In the genomic region with DNA sequence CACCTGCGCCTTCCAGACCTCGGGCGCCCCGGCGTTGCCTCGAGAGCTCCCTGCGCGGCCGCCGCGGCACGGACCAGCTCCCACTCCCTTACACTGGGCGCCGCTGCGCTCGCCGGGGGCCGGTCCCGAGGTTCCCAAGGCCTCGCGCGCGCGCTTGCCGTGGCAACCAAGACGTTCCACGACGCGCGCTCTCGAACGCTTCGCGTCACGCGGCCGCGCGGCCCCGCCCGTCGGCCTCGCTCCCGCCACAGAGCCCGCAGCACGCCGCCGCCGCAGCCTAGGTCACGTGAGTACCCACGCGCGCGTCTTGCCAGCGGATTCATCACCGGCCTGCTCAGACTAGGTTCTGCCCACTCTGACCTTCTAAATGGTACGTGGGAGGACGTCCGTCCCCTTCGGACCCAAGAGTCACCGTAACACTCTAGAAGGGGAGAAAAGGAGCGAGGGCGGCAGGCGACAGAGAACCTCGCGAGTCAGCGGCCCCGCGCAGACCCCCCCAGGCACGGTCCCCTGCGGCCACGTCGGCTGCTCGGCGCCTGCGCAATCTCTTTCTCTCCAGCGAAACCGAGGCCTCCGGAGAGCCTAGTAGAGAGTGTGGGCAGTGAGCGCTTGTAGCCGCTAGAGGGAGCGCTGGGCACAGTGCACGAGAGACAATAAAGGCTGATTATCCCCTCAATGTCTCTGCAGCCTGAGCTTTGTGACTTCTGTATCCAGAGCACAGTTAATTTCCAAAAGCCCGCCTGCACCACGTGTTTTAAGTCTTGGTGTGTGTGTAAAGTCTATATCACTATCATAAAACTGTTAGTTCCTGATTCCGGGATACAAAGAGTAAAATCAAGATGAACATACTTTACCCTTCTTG, we compare ENCODE assay signal across 8 cellular contexts. TPM values are rescaled to one million over a fixed set of nuclear protein-coding genes. Genes with fewer than 3 reads are reported as not detected.
DNase-seq lines count a peak whose midpoint lies in the region; ATAC-seq and TF ChIP-seq lines count a peak whose summit lies in the region.

Gene SPART, minus strand, starts transcription at position 173 of the 862 bp plus-strand sequence. CDS start 10,564 bp downstream, outside the sequence.

- no peaks in the 10 kb centered on the region for H4K20me1 ChIP-seq in SU-DHL-6 (ENCODE audit: low read depth, low read length)

- H3K4me2 ChIP-seq in SU-DHL-6 (ENCODE audit: low read depth, low read length, poor library complexity, severe bottlenecking) = no peak within 1 kb of the TSS

- H3K27me3 Mint-ChIP-seq in activated naive CD8-positive, alpha-beta T cell treated with anti-CD3 and anti-CD28 coated beads, Interleukin-2, amount 10 ng/mL, durations not matched to agents 7 days and 5 days = peaks cover 3% of the 10 kb centered on the region
- H3K27me3 Mint-ChIP-seq in glutamatergic neuron (ENCODE audit: unreplicated experiment) = peaks cover 3% of the 10 kb centered on the region

- H3K9me3 Mint-ChIP-seq in activated naive CD8-positive, alpha-beta T cell treated with anti-CD3 and anti-CD28 coated beads, Interleukin-2, amount 10 ng/mL, durations not matched to agents 7 days and 5 days = no peaks in the 10 kb centered on the region
- H3K9me3 Mint-ChIP-seq in glutamatergic neuron (ENCODE audit: unreplicated experiment) = peaks cover 7% of the 10 kb centered on the region

- peaks cover 20% of the 10 kb centered on the region for H3K4me1 Mint-ChIP-seq in activated naive CD8-positive, alpha-beta T cell treated with anti-CD3 and anti-CD28 coated beads, Interleukin-2, amount 10 ng/mL, durations not matched to agents 7 days and 5 days
- peaks cover 5% of the 10 kb centered on the region for H3K4me1 Mint-ChIP-seq in glutamatergic neuron (ENCODE audit: low read depth, unreplicated experiment)

- peak; percentile 69 for TF ChIP-seq CTCF in SU-DHL-6 (IDR thresholded peaks at IDR 0.05; ENCODE audit: insufficient read depth, low read length, poor library complexity, severe bottlenecking)
- peak; percentile 87 for TF ChIP-seq CTCF in glutamatergic neuron (IDR thresholded peaks at IDR 0.05; ENCODE audit: partially characterized antibody, unreplicated experiment)
- peak in 1 of 3 donors; percentile 89 for TF ChIP-seq CTCF in omental fat pad (IDR thresholded peaks at IDR 0.05)

- POLR2A ChIA-PET in activated naive CD8-positive, alpha-beta T cell treated with anti-CD3 and anti-CD28 coated beads, Interleukin-2, amount 10 ng/mL, durations not matched to agents 7 days and 5 days (lab: Charles Lee) = interaction anchor here (1.3 kb wide), 1 partner anchor 654 kb away, joined by 5 read pairs; the partner anchor contains the start of gene EXOSC8

- no peak within 1 kb of the TSS for H2AFZ ChIP-seq in SU-DHL-6 (ENCODE audit: low read depth, low read length, severe bottlenecking)

- no peaks in the 10 kb centered on the region for H3K9me2 ChIP-seq in SU-DHL-6 (replicated peaks; ENCODE audit: insufficient read depth, low read length)

- no peaks in the 10 kb centered on the region for H3K36me3 Mint-ChIP-seq in activated naive CD8-positive, alpha-beta T cell treated with anti-CD3 and anti-CD28 coated beads, Interleukin-2, amount 10 ng/mL, durations not matched to agents 7 days and 5 days
- no peaks in the 10 kb centered on the region for H3K36me3 Mint-ChIP-seq in glutamatergic neuron (ENCODE audit: unreplicated experiment)

- H3K27ac ChIP-seq in SU-DHL-6 (ENCODE audit: low read depth, low read length) = no peak within 1 kb of the TSS
- peak within 1 kb of the TSS; percentile 97 for H3K27ac ChIP-seq in temporal lobe (ENCODE audit: low read depth, low read length)

- no peaks in the 10 kb centered on the region for H3K9me3 ChIP-seq in SU-DHL-6 (ENCODE audit: insufficient read depth, low read length)

- H3K9ac ChIP-seq in SU-DHL-6 (ENCODE audit: low read length) = no peak within 1 kb of the TSS

- peak within 1 kb of the TSS; percentile 91 for H3K4me3 Mint-ChIP-seq in activated naive CD8-positive, alpha-beta T cell treated with anti-CD3 and anti-CD28 coated beads, Interleukin-2, amount 10 ng/mL, durations not matched to agents 7 days and 5 days
- H3K4me3 Mint-ChIP-seq in glutamatergic neuron (ENCODE audit: unreplicated experiment) = peak within 1 kb of the TSS; percentile 89

- H3K4me3 ChIP-seq in SU-DHL-6 (ENCODE audit: insufficient read depth, low read length, poor library complexity, severe bottlenecking) = no peak within 1 kb of the TSS

- H3K27me3 ChIP-seq in SU-DHL-6 (ENCODE audit: low read length) = no peaks in the 10 kb centered on the region

- H3K27ac Mint-ChIP-seq in activated naive CD8-positive, alpha-beta T cell treated with anti-CD3 and anti-CD28 coated beads, Interleukin-2, amount 10 ng/mL, durations not matched to agents 7 days and 5 days = peak within 1 kb of the TSS; percentile 92
- peak within 1 kb of the TSS; percentile 26 for H3K27ac Mint-ChIP-seq in glutamatergic neuron (ENCODE audit: unreplicated experiment)

- H3F3A ChIP-seq in SU-DHL-6 (ENCODE audit: insufficient read depth) = no peaks in the 10 kb centered on the region

- DNase-seq in GM04504 (ENCODE audit: low read depth) = peak; percentile 84
- peak; percentile 26 for DNase-seq in NCI-H1048 (lab: John Stamatoyannopoulos, UW)
- peak; percentile 86 for DNase-seq in activated naive CD8-positive, alpha-beta T cell treated with anti-CD3 and anti-CD28 coated beads, Interleukin-2, amount 10 ng/mL, durations not matched to agents 7 days and 5 days
- DNase-seq in glutamatergic neuron = peak; percentile 88
- peak; percentile 88 for DNase-seq in omental fat pad (ENCODE audit: low spot score)

- peak; percentile 95 for ATAC-seq in HG02571 (IDR thresholded peaks at IDR 0.05; ENCODE audit: unreplicated experiment)
- ATAC-seq in activated naive CD8-positive, alpha-beta T cell treated with anti-CD3 and anti-CD28 coated beads, Interleukin-2, amount 10 ng/mL, durations not matched to agents 7 days and 5 days (ENCODE audit: low read depth) = peak; percentile 94
- peak; percentile 95 for ATAC-seq in omental fat pad (ENCODE audit: low FRiP score)

- no peaks in the 10 kb centered on the region for H3K79me2 ChIP-seq in SU-DHL-6 (ENCODE audit: insufficient read depth, low read length)

- no peaks in the 10 kb centered on the region for H3K36me3 ChIP-seq in SU-DHL-6 (ENCODE audit: low read length)

RNA-seq across cellular contexts. Expression of gene SPART, which starts in this region (rescaled TPM):
- total RNA-seq in activated naive CD8-positive, alpha-beta T cell treated with anti-CD3 and anti-CD28 coated beads, Interleukin-2, amount 10 ng/mL, durations not matched to agents 7 days and 5 days = 10 to 100 TPM; 19.7 to 19.8 TPM
- total RNA-seq in glutamatergic neuron (ENCODE audit: unreplicated experiment) = 7.4 TPM
- total RNA-seq in omental fat pad = 10 to 100 TPM; 70.7 to 98.0 (median 73.6) TPM
- 17.9 TPM for total RNA-seq in temporal lobe

Comparison
In these comparisons a context has a peak if more than half of its experiments do, and no peak if none do; other contexts are left out.
1. DNase-seq: peak in every context shown above with its lines; median percentile 88 in glutamatergic neuron; 88 in omental fat pad; 86 in activated naive CD8-positive, alpha-beta T cell treated with anti-CD3 and anti-CD28 coated beads, Interleukin-2, amount 10 ng/mL, durations not matched to agents 7 days and 5 days; 84 in GM04504; 26 in NCI-H1048.